In the genomic region with DNA sequence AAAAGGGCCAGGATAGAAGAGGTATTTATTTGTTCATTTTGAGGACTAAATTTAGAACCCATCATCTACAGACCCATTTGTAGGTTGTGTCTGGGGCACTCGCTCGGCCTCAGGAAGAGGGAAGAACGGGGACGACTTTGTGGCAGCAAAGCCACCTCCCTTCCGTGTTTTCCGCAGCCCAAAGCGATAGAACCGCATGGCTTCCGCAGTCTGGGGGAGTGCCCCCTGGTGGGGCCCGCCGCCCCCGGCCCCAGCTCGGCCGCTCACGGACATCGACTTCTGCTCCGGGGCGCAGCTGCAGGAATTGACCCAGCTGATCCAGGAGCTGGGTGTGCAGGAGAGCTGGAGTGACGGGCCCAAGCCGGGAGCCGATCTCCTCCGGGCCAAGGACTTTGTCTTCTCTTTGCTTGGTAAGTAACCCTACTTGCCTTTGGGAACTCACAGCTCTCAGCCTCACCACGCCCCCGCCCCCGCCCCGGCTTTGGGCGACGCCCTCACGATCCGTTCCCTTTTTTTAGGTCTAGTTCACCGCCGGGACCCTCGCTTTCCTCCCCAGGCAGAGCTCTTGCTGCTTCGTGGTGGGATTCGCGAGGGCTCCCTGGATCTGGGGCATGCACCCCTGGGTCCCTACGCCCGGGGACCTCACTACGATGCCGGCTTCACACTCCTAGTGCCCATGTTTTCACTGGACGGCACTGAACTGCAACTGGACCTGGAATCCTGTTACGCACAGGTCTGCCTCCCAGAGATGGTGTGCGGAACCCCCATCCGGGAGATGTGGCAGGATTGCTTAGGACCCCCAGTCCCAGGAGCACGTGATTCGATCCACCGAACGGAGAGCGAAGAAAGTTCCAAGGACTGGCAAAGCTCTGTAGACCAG, we compare ENCODE assay signal across 8 cellular contexts. TPM values are rescaled to one million over a fixed set of nuclear protein-coding genes. Genes with fewer than 3 reads are reported as not detected.
DNase-seq lines count a peak whose midpoint lies in the region; ATAC-seq and TF ChIP-seq lines count a peak whose summit lies in the region.

No MANE protein-coding gene starts in this region.

- peak; percentile 16 for TF ChIP-seq CTCF in CD14-positive monocyte (IDR thresholded peaks at IDR 0.05)
- TF ChIP-seq CTCF in activated B cell treated with CpG ODN at 0.5 μM for 24 hours (IDR thresholded peaks at IDR 0.05) = no peak

- H3K9me3 Mint-ChIP-seq in CD14-positive monocyte (peaks cover 0 to 14% (median 8%) of the 10 kb centered on the region in 7 donors), activated B cell treated with CpG ODN at 0.5 μM for 24 hours (no peaks in the 10 kb centered on the region)
- no peaks in the 10 kb centered on the region for H3K9me3 Mint-ChIP-seq in dendritic cell treated with granulocyte-macrophage colony-stimulating factor and Interleukin-4, amounts not matched to agents 40 ng/mL and 50 ng/mL, for 4 days

- H2AK5ac ChIP-seq in mesendoderm (ENCODE audit: low read length) = no peak overlapping the region

- no peak overlapping the region for H2BK15ac ChIP-seq in mesendoderm (replicated peaks; ENCODE audit: low read depth)

- H3K27me3 Mint-ChIP-seq in CD14-positive monocyte (ENCODE audit: low read depth in 3 of 3) (peaks cover 28 to 38% (median 30%) of the 10 kb centered on the region in 3 donors), activated B cell treated with CpG ODN at 0.5 μM for 24 hours (peaks cover 18% of the 10 kb centered on the region)
- peaks cover 30% of the 10 kb centered on the region for H3K27me3 Mint-ChIP-seq in dendritic cell treated with granulocyte-macrophage colony-stimulating factor and Interleukin-4, amounts not matched to agents 40 ng/mL and 50 ng/mL, for 4 days

- POLR2A ChIA-PET in activated B cell treated with CpG ODN at 0.5 μM for 24 hours (lab: Charles Lee) = interaction anchor here (0.5 to 3.9 kb wide), 32 partner anchors 8 to 390 kb away, joined by 3 to 87 read pairs (median 6); a partner anchor contains a TSS

- no peak overlapping the region for H3K4ac ChIP-seq in mesendoderm (ENCODE audit: low read depth, low read length)

- H3K4me3 Mint-ChIP-seq in CD14-positive monocyte (peak overlapping the region; percentile 86 to 94), activated B cell treated with CpG ODN at 0.5 μM for 24 hours (peak overlapping the region; percentile 94)
- peak overlapping the region; percentile 86 for H3K4me3 Mint-ChIP-seq in dendritic cell treated with granulocyte-macrophage colony-stimulating factor and Interleukin-4, amounts not matched to agents 40 ng/mL and 50 ng/mL, for 4 days

- DNase-seq in CD14-positive monocyte (ENCODE audit: low spot score) (peak; percentile 69), Kasumi-1 (lab: John Stamatoyannopoulos, UW) (peak; percentile 39 to 46), activated B cell treated with CpG ODN at 0.5 μM for 24 hours (peak; percentile 66), mesendoderm (peak; percentile 84)
- DNase-seq in stimulated activated naive CD8-positive, alpha-beta T cell treated with anti-CD3 and anti-CD28 coated beads, Interleukin-15, Interleukin-2, amounts not matched to agents 100 U/mL and 50 U/mL, for 24 hours = peak; percentile 68

- H3K9ac ChIP-seq in mesendoderm (ENCODE audit: low read length) = peak overlapping the region; percentile 73

- H3K36me3 Mint-ChIP-seq in CD14-positive monocyte (peaks cover 10 to 12% of the 10 kb centered on the region in 2 donors), activated B cell treated with CpG ODN at 0.5 μM for 24 hours (ENCODE audit: low read depth) (peaks cover 4% of the 10 kb centered on the region)
- H3K36me3 Mint-ChIP-seq in dendritic cell treated with granulocyte-macrophage colony-stimulating factor and Interleukin-4, amounts not matched to agents 40 ng/mL and 50 ng/mL, for 4 days (ENCODE audit: low read depth) = peaks cover 25% of the 10 kb centered on the region

- peak overlapping the region; percentile 19 for H3K4me3 ChIP-seq in mesendoderm (ENCODE audit: low read length)

- no CpG with 5 or more reads among the region's 49 CpGs for WGBS in mesendoderm (ENCODE audit: extremely low coverage, insufficient coverage, low lambda C conversion rate)

- H3K18ac ChIP-seq in mesendoderm (ENCODE audit: low read length) = peak overlapping the region; percentile 62

- peaks cover 3% of the 10 kb centered on the region for H3K4me1 ChIP-seq in mesendoderm (ENCODE audit: control insufficient read depth, low read depth, low read length)

- H3K4me2 ChIP-seq in mesendoderm (ENCODE audit: low read length) = peak overlapping the region; percentile 63

- no peak overlapping the region for H4K8ac ChIP-seq in mesendoderm (ENCODE audit: low read depth, low read length)

- peaks cover 9% of the 10 kb centered on the region for H3K27me3 ChIP-seq in mesendoderm (ENCODE audit: insufficient read depth, low read length, poor library complexity)

- no peaks in the 10 kb centered on the region for H3K79me2 ChIP-seq in mesendoderm (ENCODE audit: control insufficient read depth, insufficient read depth, low read length)

- H2BK120ac ChIP-seq in mesendoderm (ENCODE audit: low read depth, low read length) = no peak overlapping the region

- ATAC-seq in GM21367 (IDR thresholded peaks at IDR 0.05; ENCODE audit: unreplicated experiment) = peak; percentile 16
- ATAC-seq in activated B cell treated with CpG ODN at 0.5 μM for 24 hours (ENCODE audit: low read depth) = peak; percentile 32
- peak; percentile 6 for ATAC-seq in stimulated activated naive CD8-positive, alpha-beta T cell treated with anti-CD3 and anti-CD28 coated beads, Interleukin-15, Interleukin-2, amounts not matched to agents 100 U/mL and 50 U/mL, for 24 hours
- no peak for ATAC-seq in HG02678 (IDR thresholded peaks at IDR 0.05; ENCODE audit: unreplicated experiment)

- H4K5ac ChIP-seq in mesendoderm (ENCODE audit: low read length) = no peak overlapping the region

- H3K27ac Mint-ChIP-seq in CD14-positive monocyte = peak overlapping the region; percentile 90 to 97 (median 94)
- peak overlapping the region; percentile 93 for H3K27ac Mint-ChIP-seq in activated B cell treated with CpG ODN at 0.5 μM for 24 hours
- H3K27ac Mint-ChIP-seq in dendritic cell treated with granulocyte-macrophage colony-stimulating factor and Interleukin-4, amounts not matched to agents 40 ng/mL and 50 ng/mL, for 4 days = peak overlapping the region; percentile 90

- CTCF ChIA-PET in activated B cell treated with CpG ODN at 0.5 μM for 24 hours (lab: Charles Lee) = interaction anchor here (0.6 to 3.0 kb wide), 24 partner anchors 9 to 449 kb away, joined by 3 to 31 read pairs (median 5); a partner anchor contains a TSS

- H3K4me1 Mint-ChIP-seq in CD14-positive monocyte (peaks cover 50% of the 10 kb centered on the region), activated B cell treated with CpG ODN at 0.5 μM for 24 hours (peaks cover 51% of the 10 kb centered on the region)
- H3K4me1 Mint-ChIP-seq in dendritic cell treated with granulocyte-macrophage colony-stimulating factor and Interleukin-4, amounts not matched to agents 40 ng/mL and 50 ng/mL, for 4 days (ENCODE audit: low read depth) = peaks cover 45% of the 10 kb centered on the region

- no peak overlapping the region for H2BK5ac ChIP-seq in mesendoderm (ENCODE audit: low read length)

- H3K56ac ChIP-seq in mesendoderm (ENCODE audit: low read length) = peak overlapping the region; percentile 87

- H3K79me1 ChIP-seq in mesendoderm (ENCODE audit: low read length) = no peaks in the 10 kb centered on the region

- intact Hi-C loops in CD14-positive monocyte (cut with micrococcal nuclease) (loop anchor here (1.0 to 10.0 kb wide), 7 partner anchors 32 to 249 kb away; a partner anchor contains a TSS), activated B cell treated with CpG ODN at 0.5 μM for 24 hours (cut with micrococcal nuclease) (loop anchor here (1.0 to 5.0 kb wide), 15 partner anchors 19 to 389 kb away; a partner anchor contains a TSS)
- intact Hi-C loops in dendritic cell treated with granulocyte-macrophage colony-stimulating factor and Interleukin-4, amounts not matched to agents 40 ng/mL and 50 ng/mL, for 4 days (cut with micrococcal nuclease) = loop anchor here (1.0 to 5.0 kb wide), 4 partner anchors 32 to 125 kb away; a partner anchor contains a TSS

- H3K27ac ChIP-seq in mesendoderm (ENCODE audit: low read depth, low read length) = peak overlapping the region; percentile 24

- H3K36me3 ChIP-seq in mesendoderm (ENCODE audit: control insufficient read depth, insufficient read depth, low read length) = no peaks in the 10 kb centered on the region

- H3K23ac ChIP-seq in mesendoderm (ENCODE audit: low read length) = no peak overlapping the region

RNA-seq across cellular contexts. Expression of a gene that starts 0.7 kb away (rescaled TPM):
- 10 to 100 TPM in 1 of 2 donors, 1 to 10 TPM in 1; 9.8 to 11.3 TPM for polyA plus RNA-seq in CD14-positive monocyte
- total RNA-seq in activated B cell treated with CpG ODN at 0.5 μM for 24 hours = 13.4 and 14.8 TPM in 2 replicates
- polyA plus RNA-seq in mesendoderm (2013, experiment 1 of 2) = 2.9 TPM
- 2.9 TPM for polyA plus RNA-seq in mesendoderm (2013, experiment 2 of 2)

RNA-seq across cellular contexts. Expression of a gene that starts 3.4 kb away (rescaled TPM):
- not detected for polyA plus RNA-seq in CD14-positive monocyte
- 1.3 and 2.8 TPM in 2 replicates for total RNA-seq in activated B cell treated with CpG ODN at 0.5 μM for 24 hours
- polyA plus RNA-seq in mesendoderm (2013, experiment 1 of 2) = 3.8 TPM
- polyA plus RNA-seq in mesendoderm (2013, experiment 2 of 2) = 3.7 TPM

RNA-seq across cellular contexts. Expression of a gene that starts 7.3 kb away (rescaled TPM):
- polyA plus RNA-seq in CD14-positive monocyte = not detected
- not detected in 2 replicates for total RNA-seq in activated B cell treated with CpG ODN at 0.5 μM for 24 hours
- not detected for polyA plus RNA-seq in mesendoderm (2013, experiment 1 of 2)
- polyA plus RNA-seq in mesendoderm (2013, experiment 2 of 2) = not detected

RNA-seq across cellular contexts. Expression of a gene that starts 8.9 kb away (rescaled TPM):
- 10 to 100 TPM; 14.7 to 15.7 TPM for polyA plus RNA-seq in CD14-positive monocyte
- total RNA-seq in activated B cell treated with CpG ODN at 0.5 μM for 24 hours = 5.9 and 6.0 TPM in 2 replicates
- polyA plus RNA-seq in mesendoderm (2013, experiment 1 of 2) = 7.0 TPM
- polyA plus RNA-seq in mesendoderm (2013, experiment 2 of 2) = 7.2 TPM

RNA-seq across cellular contexts. Expression of a gene that starts 10.5 kb away (rescaled TPM):
- not detected for polyA plus RNA-seq in CD14-positive monocyte
- not detected in 2 replicates for total RNA-seq in activated B cell treated with CpG ODN at 0.5 μM for 24 hours
- 0.03 TPM for polyA plus RNA-seq in mesendoderm (2013, experiment 1 of 2)
- not detected for polyA plus RNA-seq in mesendoderm (2013, experiment 2 of 2)
